ENCODE assay signal across 34 cellular contexts in genomic region chr1:167672831-167673230, GRCh38. TPM values are rescaled to one million over a fixed set of nuclear protein-coding genes. Genes with fewer than 3 reads are reported as not detected.
A peak's percentile ranks its signal among the peaks of the same experiment; 100 is the strongest.
DNase-seq lines count a peak whose midpoint lies in the region; ATAC-seq, FAIRE-seq and TF ChIP-seq lines count a peak whose summit lies in the region.
"Had no signal": no experiment of that assay in that cellular context is flagged by ENCODE, and none has a peak within 500 bp of the region (broad histone marks: within the 10 kb centered on the region; RNA-seq: fewer than 3 reads in every experiment).

No MANE protein-coding gene starts in this region.

- no peaks in the 10 kb centered on the region for H3K9me3 Mint-ChIP-seq in activated CD4-positive, alpha-beta T cell treated with anti-CD3 and anti-CD28 coated beads for 36 hours (ENCODE audit: low read depth)
- H3K9me3 Mint-ChIP-seq in activated CD4-positive, alpha-beta T cell treated with anti-CD3 and anti-CD28 coated beads, Interleukin-2, amount 10 ng/mL, durations not matched to agents 7 days and 5 days, result no peaks in the 10 kb centered on the region
- H3K9me3 Mint-ChIP-seq in T-cell, result no peaks in the 10 kb centered on the region
- H3K9me3 Mint-ChIP-seq: CD4-positive, alpha-beta T cell; neural progenitor cell had no signal

- H3K4me3 Mint-ChIP-seq in activated CD4-positive, alpha-beta T cell treated with anti-CD3 and anti-CD28 coated beads for 36 hours, result no peak overlapping the region
- no peak overlapping the region for H3K4me3 Mint-ChIP-seq in activated CD4-positive, alpha-beta T cell treated with anti-CD3 and anti-CD28 coated beads, Interleukin-2, amount 10 ng/mL, durations not matched to agents 7 days and 5 days
- H3K4me3 Mint-ChIP-seq in T-cell, result no peak overlapping the region
- H3K4me3 Mint-ChIP-seq: CD4-positive, alpha-beta T cell; neural progenitor cell had no signal

- no peaks in the 10 kb centered on the region for H3K79me2 ChIP-seq in K562 (ENCODE audit: control insufficient read depth, insufficient read depth, low read length)
- H3K79me2 ChIP-seq: parathyroid adenoma had no signal

- H3K27ac Mint-ChIP-seq in activated CD4-positive, alpha-beta T cell treated with anti-CD3 and anti-CD28 coated beads for 36 hours, result peak overlapping the region; percentile 16
- no peak overlapping the region for H3K27ac Mint-ChIP-seq in activated CD4-positive, alpha-beta T cell treated with anti-CD3 and anti-CD28 coated beads, Interleukin-2, amount 10 ng/mL, durations not matched to agents 7 days and 5 days
- peak overlapping the region; percentile 61 to 64 for H3K27ac Mint-ChIP-seq in T-cell
- H3K27ac Mint-ChIP-seq: CD4-positive, alpha-beta T cell; neural progenitor cell had no signal

- no peak for TF ChIP-seq EP300 in K562 (IDR thresholded peaks at IDR 0.05; ENCODE audit: low read length)

- 77% methylated on average over 4 of the region's 4 CpGs for WGBS in K562 (ENCODE audit: insufficient coverage, low coverage, missing lambda C conversion rate)

- no peak overlapping the region for H3K27ac ChIP-seq in K562 (ENCODE audit: extremely low read depth, low read depth, low read length)
- H3K27ac ChIP-seq in neutrophil, result peak overlapping the region; percentile 62
- H3K27ac ChIP-seq: body of pancreas, neural progenitor cell, parathyroid adenoma, skin epidermis, suprapubic skin, upper lobe of right lung, VCaP had no signal

- no peak for FAIRE-seq in K562 (lab: Jason Lieb, UNC)
- FAIRE-seq: GM18507, H54 had no signal

- H3K9ac ChIP-seq in K562 (ENCODE audit: insufficient read depth in 1 of 2, low read depth in 2 of 2, low read length in 2 of 2), result no peak overlapping the region
- H3K9ac ChIP-seq: neural progenitor cell, parathyroid adenoma had no signal

- no peaks in the 10 kb centered on the region for H3K27me3 Mint-ChIP-seq in activated CD4-positive, alpha-beta T cell treated with anti-CD3 and anti-CD28 coated beads for 36 hours
- H3K27me3 Mint-ChIP-seq in activated CD4-positive, alpha-beta T cell treated with anti-CD3 and anti-CD28 coated beads, Interleukin-2, amount 10 ng/mL, durations not matched to agents 7 days and 5 days, result no peaks in the 10 kb centered on the region
- no peaks in the 10 kb centered on the region for H3K27me3 Mint-ChIP-seq in T-cell
- H3K27me3 Mint-ChIP-seq: CD4-positive, alpha-beta T cell had no signal

- no peaks in the 10 kb centered on the region for H4K20me1 ChIP-seq in K562 (replicated peaks; ENCODE audit: control insufficient read depth, insufficient read depth, low read length)

- in situ Hi-C loops in K562 (cut with MboI), result no loop called here

- H3K9me1 ChIP-seq in K562 (ENCODE audit: control insufficient read depth, insufficient read depth, low read length), result no peaks in the 10 kb centered on the region

- no peak for TF ChIP-seq POLR2A in K562 (conservative IDR thresholded peaks at IDR 0.05)

- ATAC-seq in activated CD4-positive, alpha-beta T cell treated with anti-CD3 and anti-CD28 coated beads for 36 hours, result no peak
- ATAC-seq in T-cell (replicated peaks in 1 of 4), result no peak
- ATAC-seq in K562, result no peak
- ATAC-seq in HG03521 (IDR thresholded peaks at IDR 0.05; ENCODE audit: unreplicated experiment), result no peak
- ATAC-seq: body of pancreas, left colon had no signal

- H3K36me3 Mint-ChIP-seq in activated CD4-positive, alpha-beta T cell treated with anti-CD3 and anti-CD28 coated beads for 36 hours (ENCODE audit: low read depth), result peaks cover 38% of the 10 kb centered on the region
- peaks cover 79% of the 10 kb centered on the region for H3K36me3 Mint-ChIP-seq in activated CD4-positive, alpha-beta T cell treated with anti-CD3 and anti-CD28 coated beads, Interleukin-2, amount 10 ng/mL, durations not matched to agents 7 days and 5 days (ENCODE audit: low read depth)
- peaks cover 54% of the 10 kb centered on the region for H3K36me3 Mint-ChIP-seq in T-cell
- H3K36me3 Mint-ChIP-seq: neural progenitor cell had no signal

- H3K4me1 Mint-ChIP-seq in activated CD4-positive, alpha-beta T cell treated with anti-CD3 and anti-CD28 coated beads for 36 hours, result peaks cover 55% of the 10 kb centered on the region
- peaks cover 64% of the 10 kb centered on the region for H3K4me1 Mint-ChIP-seq in activated CD4-positive, alpha-beta T cell treated with anti-CD3 and anti-CD28 coated beads, Interleukin-2, amount 10 ng/mL, durations not matched to agents 7 days and 5 days
- H3K4me1 Mint-ChIP-seq in T-cell, result peaks cover 67 to 69% (median 68%) of the 10 kb centered on the region in 3 donors

- TF ChIP-seq RAD21 in K562 (CRISPR knock-in tag; conservative IDR thresholded peaks at IDR 0.05 in 1 of 2, IDR thresholded peaks at IDR 0.05 in 1 of 2), result no peak

- intact Hi-C loops in activated CD4-positive, alpha-beta T cell treated with anti-CD3 and anti-CD28 coated beads for 36 hours (cut with DNase I, micrococcal nuclease), result no loop called here
- intact Hi-C loops in K562 (cut with micrococcal nuclease), result no loop called here

- H3K27me3 ChIP-seq in K562 (ENCODE audit: control insufficient read depth in 2 of 2, insufficient read depth in 2 of 2, low read length in 2 of 2) (no peaks in the 10 kb centered on the region), neutrophil (no peaks in the 10 kb centered on the region)
- H3K27me3 ChIP-seq: body of pancreas, MG63, neural progenitor cell, suprapubic skin, upper lobe of right lung had no signal

- H3K4me1 ChIP-seq in K562 (replicated peaks in 1 of 2; ENCODE audit: control insufficient read depth in 2 of 2, insufficient read depth in 2 of 2, low read length in 2 of 2), result peaks cover 14 to 28% of the 10 kb centered on the region in 2 experiments; a peak in 3 of 5 replicates
- peaks cover 61 to 65% of the 10 kb centered on the region in 2 experiments for H3K4me1 ChIP-seq in neutrophil (ENCODE audit: control insufficient read depth in 1 of 2, insufficient read depth in 1 of 2, low read depth in 1 of 2, low read length in 1 of 2)
- H3K4me1 ChIP-seq: body of pancreas, neural progenitor cell had no signal

- no peak for DNase-seq in activated CD4-positive, alpha-beta T cell treated with anti-CD3 and anti-CD28 coated beads for 36 hours
- no peak for DNase-seq in activated CD4-positive, alpha-beta T cell treated with anti-CD3 and anti-CD28 coated beads, Interleukin-2, amount 10 ng/mL, durations not matched to agents 7 days and 5 days
- DNase-seq in T-cell (no peak), K562 (ENCODE audit: extremely low read depth in 1 of 4, low spot score in 3 of 4) (no peak), anterior cingulate cortex (lab: John Stamatoyannopoulos, UW) (no peak), EL (no peak)
- DNase-seq: 8988T; activated CD8-positive, alpha-beta memory T cell treated with anti-CD3 and anti-CD28 coated beads, Interleukin-2, amount 50 U/mL, for 4 hours; activated effector memory CD4-positive, alpha-beta T cell treated with Interleukin-2 at 50 U/mL for 16 hours; body of pancreas; CD4-positive, alpha-beta T cell; effector CD4-positive, alpha-beta T cell; hypothalamus; KG1; left colon; MG63; NCI-H1105; NCI-H187; NCI-H510A; retina; SIG-M5; stimulated activated naive CD4-positive, alpha-beta T cell treated with Interleukin-2 at 50 U/mL for 16 hours; T1000; upper lobe of right lung had no signal

- H3K4me3 ChIP-seq in K562 (no peak overlapping the region), neutrophil (ENCODE audit: low read depth in 1 of 2, low read length in 1 of 2) (no peak overlapping the region)
- H3K4me3 ChIP-seq: body of pancreas, MG63, neural progenitor cell, skin epidermis, suprapubic skin, upper lobe of right lung had no signal

- POLR2A ChIA-PET in activated CD4-positive, alpha-beta T cell treated with anti-CD3 and anti-CD28 coated beads for 36 hours (lab: Charles Lee), result no interaction called here
- POLR2A ChIA-PET in activated CD4-positive, alpha-beta T cell treated with anti-CD3 and anti-CD28 coated beads, Interleukin-2, amount 10 ng/mL, durations not matched to agents 7 days and 5 days (lab: Charles Lee), result no interaction called here
- POLR2A ChIA-PET in T-cell (lab: Charles Lee) (no interaction called here), K562 (lab: Yijun Ruan, JAX) (interaction anchor here (1.3 kb wide), 1 partner anchor 13 kb away, joined by 3 read pairs; no protein-coding TSS in a partner anchor)

- CTCF ChIA-PET in activated CD4-positive, alpha-beta T cell treated with anti-CD3 and anti-CD28 coated beads for 36 hours (lab: Charles Lee), result interaction anchor here (1.0 to 1.1 kb wide), 2 partner anchors 15 to 29 kb away, joined by 4 read pairs; no protein-coding TSS in a partner anchor
- CTCF ChIA-PET in activated CD4-positive, alpha-beta T cell treated with anti-CD3 and anti-CD28 coated beads, Interleukin-2, amount 10 ng/mL, durations not matched to agents 7 days and 5 days (lab: Charles Lee), result interaction anchor here (0.5 to 1.2 kb wide), 5 partner anchors 23 to 83 kb away, joined by 3 to 4 read pairs (median 3); no protein-coding TSS in a partner anchor
- CTCF ChIA-PET in T-cell (lab: Charles Lee) (no interaction called here), K562 (lab: Yijun Ruan, JAX; ENCODE audit: low intra/inter-chr PET ratio) (no interaction called here)

- H3K36me3 ChIP-seq in K562 (ENCODE audit: control insufficient read depth, insufficient read depth, low read length), result peaks cover 20% of the 10 kb centered on the region
- peaks cover 70% of the 10 kb centered on the region for H3K36me3 ChIP-seq in neutrophil
- H3K36me3 ChIP-seq: MG63, neural progenitor cell, suprapubic skin had no signal

- TF ChIP-seq CTCF in K562 (IDR thresholded peaks at IDR 0.05 in 2 of 3, conservative IDR thresholded peaks at IDR 0.05 in 1 of 3; ENCODE audit: insufficient read depth in 2 of 3, low read depth in 1 of 3, low read length in 3 of 3) (no peak), neutrophil (IDR thresholded peaks at IDR 0.05) (no peak)

- no peaks in the 10 kb centered on the region for H3K9me3 ChIP-seq in K562 (replicated peaks; ENCODE audit: control insufficient read depth, insufficient read depth, low read depth, low read length)
- H3K9me3 ChIP-seq in neutrophil, result no peaks in the 10 kb centered on the region
- H3K9me3 ChIP-seq: body of pancreas, MG63, suprapubic skin, upper lobe of right lung had no signal

- BruUV-seq in K562 (replicated peaks; lab: Mats Ljungman, UMichigan), result no TSS peak

- H3K4me2 ChIP-seq in K562 (ENCODE audit: insufficient read depth, low read length), result no peak overlapping the region
- H3K4me2 ChIP-seq: neural progenitor cell had no signal

- no peak overlapping the region for H2AFZ ChIP-seq in K562 (ENCODE audit: low read depth, low read length)
- H2AFZ ChIP-seq: neural progenitor cell, parathyroid adenoma had no signal

RNA-seq across cellular contexts. Expression of gene RCSD1, which starts 42.8 kb away (rescaled TPM):
- total RNA-seq in activated CD4-positive, alpha-beta T cell treated with anti-CD3 and anti-CD28 coated beads for 36 hours, result 10 to 100 TPM; 59.9 to 62.0 TPM
- total RNA-seq in activated CD4-positive, alpha-beta T cell treated with anti-CD3 and anti-CD28 coated beads, Interleukin-2, amount 10 ng/mL, durations not matched to agents 7 days and 5 days, result 100 to 1,000 TPM; 152 to 157 TPM
- total RNA-seq in T-cell, result 100 to 1,000 TPM; 101 to 126 (median 107) TPM
- 51.0 and 78.1 TPM in 2 replicates for total RNA-seq in K562 (2011; cell fraction: chromatin; rRNA removed; ENCODE audit: low replicate concordance)
- 34.9 and 38.6 TPM in 2 replicates for total RNA-seq in K562 (2011; cell fraction: nucleolus; rRNA removed)
- total RNA-seq in K562 (2011; cell fraction: nucleoplasm; rRNA removed), result 48.1 and 85.4 TPM in 2 replicates
- 45.3 and 48.0 TPM in 2 replicates for total RNA-seq in K562 (2014; rRNA removed)
- total RNA-seq in K562 (2014; rRNA removed; fragmentation: Illumina TruSeq; extraction: Trizol), result 41.6 and 42.3 TPM in 2 replicates
- 37.3 and 39.4 TPM in 2 replicates for total RNA-seq in K562 (2015; rRNA removed; fragmentation: Illumina TruSeq; extraction: Trizol)
- 41.5 and 50.9 TPM in 2 replicates for total RNA-seq in K562 (2021)
- polyA plus RNA-seq in K562 (2011; rRNA removed), result 64.5 and 69.8 TPM in 2 replicates
- polyA plus RNA-seq in K562 (2011; cell fraction: cytosol; rRNA removed), result 45.8 and 49.9 TPM in 2 replicates
- polyA plus RNA-seq in K562 (2011; cell fraction: nucleus; rRNA removed), result 27.5 and 28.0 TPM in 2 replicates
- 41.5 and 91.2 TPM in 2 replicates for polyA plus RNA-seq in K562 (2012)
- 48.3 and 50.5 TPM in 2 replicates for polyA plus RNA-seq in K562 (2014; fragmentation: Illumina TruSeq; extraction: Trizol)
- 1 to 10 TPM; 7.8 to 9.1 TPM for polyA plus RNA-seq in K562 (2014; fragmentation: Nextera tagmentation; extraction: Ambion mirVana)
- polyA plus RNA-seq in K562 (2014; rRNA removed), result 53.2 and 54.5 TPM in 2 replicates
- 59.8 and 70.7 TPM in 2 replicates for polyA minus RNA-seq in K562 (2011; rRNA and poly(A)+ RNA removed)
- polyA minus RNA-seq in K562 (2011; cell fraction: cytosol; rRNA and poly(A)+ RNA removed), result 34.8 and 46.1 TPM in 2 replicates
- 19.0 and 26.1 TPM in 2 replicates for polyA minus RNA-seq in K562 (2011; cell fraction: nucleus; rRNA and poly(A)+ RNA removed)
- total RNA-seq: epithelial cell of proximal tubule had no signal

RNA-seq across cellular contexts. Expression of gene MPZL1, which starts 49.0 kb away (rescaled TPM):
- 10 to 100 TPM; 22.3 to 23.0 TPM for total RNA-seq in activated CD4-positive, alpha-beta T cell treated with anti-CD3 and anti-CD28 coated beads for 36 hours
- 10 to 100 TPM; 12.5 to 14.1 TPM for total RNA-seq in activated CD4-positive, alpha-beta T cell treated with anti-CD3 and anti-CD28 coated beads, Interleukin-2, amount 10 ng/mL, durations not matched to agents 7 days and 5 days
- total RNA-seq in T-cell (1 to 10 TPM; 5.1 to 9.9 (median 8.5) TPM), K562 (2014; rRNA removed) (46.1 and 57.8 TPM in 2 replicates), K562 (2014; rRNA removed; fragmentation: Illumina TruSeq; extraction: Trizol) (82.4 and 92.6 TPM in 2 replicates), K562 (2015; rRNA removed; fragmentation: Illumina TruSeq; extraction: Trizol) (63.2 and 66.5 TPM in 2 replicates), K562 (2021) (65.3 and 79.5 TPM in 2 replicates)
- total RNA-seq in K562 (2011; cell fraction: chromatin; rRNA removed; ENCODE audit: low replicate concordance), result 126 and 209 TPM in 2 replicates
- total RNA-seq in K562 (2011; cell fraction: nucleolus; rRNA removed), result 109 and 121 TPM in 2 replicates
- 238 and 352 TPM in 2 replicates for total RNA-seq in K562 (2011; cell fraction: nucleoplasm; rRNA removed)
- polyA plus RNA-seq in K562 (2011; rRNA removed) (89.9 and 153 TPM in 2 replicates), K562 (2014; fragmentation: Illumina TruSeq; extraction: Trizol) (64.6 and 75.9 TPM in 2 replicates), K562 (2014; fragmentation: Nextera tagmentation; extraction: Ambion mirVana) (10 to 100 TPM; 14.5 to 20.5 TPM), K562 (2014; rRNA removed) (46.5 and 46.7 TPM in 2 replicates)
- 43.0 and 55.8 TPM in 2 replicates for polyA plus RNA-seq in K562 (2011; cell fraction: cytosol; rRNA removed)
- polyA plus RNA-seq in K562 (2011; cell fraction: nucleus; rRNA removed), result 42.9 and 57.7 TPM in 2 replicates
- 46.5 and 47.2 TPM in 2 replicates for polyA plus RNA-seq in K562 (2012)
- polyA minus RNA-seq in K562 (2011; rRNA and poly(A)+ RNA removed), result 94.6 and 129 TPM in 2 replicates
- 50.0 and 63.6 TPM in 2 replicates for polyA minus RNA-seq in K562 (2011; cell fraction: cytosol; rRNA and poly(A)+ RNA removed)
- 22.6 and 35.3 TPM in 2 replicates for polyA minus RNA-seq in K562 (2011; cell fraction: nucleus; rRNA and poly(A)+ RNA removed)

Comparison
In these comparisons a context has a peak if more than half of its experiments do, and no peak if none do; other contexts are left out.
1. CTCF ChIA-PET loops: an anchor here in activated CD4-positive, alpha-beta T cell treated with anti-CD3 and anti-CD28 coated beads for 36 hours (1.0 to 1.1 kb wide) and activated CD4-positive, alpha-beta T cell treated with anti-CD3 and anti-CD28 coated beads, Interleukin-2, amount 10 ng/mL, durations not matched to agents 7 days and 5 days (0.5 to 1.2 kb wide); none called in T-cell and K562.